ENCODE assay signal across 31 cellular contexts in the genomic region with DNA sequence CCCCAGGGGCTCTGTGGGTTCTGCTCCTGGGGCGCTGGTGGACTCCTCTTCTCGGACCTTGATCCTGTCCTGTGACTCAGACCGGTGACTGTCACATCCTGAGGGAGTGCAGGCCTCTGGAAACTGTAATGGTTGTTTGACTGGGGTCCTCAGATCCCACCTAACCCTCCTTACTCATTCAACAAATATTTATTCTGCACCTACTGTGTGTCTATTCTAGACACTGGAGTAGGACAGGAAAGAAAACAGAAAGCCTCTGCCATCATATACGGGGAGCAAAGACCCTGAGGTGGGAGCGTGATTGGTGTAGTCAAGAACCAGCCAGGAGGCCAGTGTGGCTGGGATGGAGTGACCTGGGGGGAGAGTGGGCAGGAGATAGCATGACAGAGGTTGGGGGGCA. TPM values are rescaled to one million over a fixed set of nuclear protein-coding genes. Genes with fewer than 3 reads are reported as not detected.
"Had no signal": no experiment of that assay in that cellular context is flagged by ENCODE, and none has a peak within 500 bp of the region (broad histone marks: within the 10 kb centered on the region; RNA-seq: fewer than 3 reads in every experiment).

No MANE protein-coding gene starts in this region.

- DNase-seq: naive thymus-derived CD8-positive, alpha-beta T cell; occipital lobe; ovary; psoas muscle; right cardiac atrium; spleen; stimulated activated CD4-positive, alpha-beta T cell treated with anti-CD3 and anti-CD28 coated beads, Interleukin-12 subunit alpha, Interleukin-12 subunit beta, amount 100 ng/mL, for 4 hours; stimulated activated CD4-positive, alpha-beta T cell treated with anti-CD3 and anti-CD28 coated beads, Interleukin-1b, Interleukin-23, amount 100 ng/mL, for 48 hours; stimulated activated CD4-positive, alpha-beta T cell treated with anti-CD3 and anti-CD28 coated beads, Interleukin-4, amount 100 ng/mL, for 1 hour; stimulated activated CD4-positive, alpha-beta T cell treated with anti-CD3 and anti-CD28 coated beads, Interleukin-4, amount 100 ng/mL, for 4 hours; stimulated activated CD8-positive, alpha-beta memory T cell treated with anti-CD3 and anti-CD28 coated beads, Interleukin-4, amount 100 ng/mL, for 48 hours; stimulated activated naive CD4-positive, alpha-beta T cell; stimulated activated naive CD8-positive, alpha-beta T cell treated with anti-CD3 and anti-CD28 coated beads, Interleukin-15, amount 100 ng/mL, for 72 hours; stimulated activated naive CD8-positive, alpha-beta T cell treated with anti-CD3 and anti-CD28 coated beads, Interleukin-15, Interleukin-2, amounts not matched to agents 100 U/mL and 50 U/mL, for 24 hours; substantia nigra; testis; tibial artery; transverse colon; upper lobe of right lung; uterus had no signal

- H3K4me3 Mint-ChIP-seq: naive thymus-derived CD8-positive, alpha-beta T cell; natural killer cell treated with Interleukin-12 subunit alpha and Interleukin-12 subunit beta and Interleukin-15 and Interleukin-18, amount 100 ng/mL, for 72 hours; neural progenitor cell; stimulated activated memory B cell treated with anti-CD40 and anti-IgM and Interleukin-4, amounts not matched to agents 10 μg/mL and 1 μg/mL and 100 μg/mL, for 72 hours; stimulated activated naive CD8-positive, alpha-beta T cell treated with anti-CD3 and anti-CD28 coated beads, Interleukin-15, amount 100 ng/mL, for 72 hours; type B pancreatic cell had no signal

- H3K9ac ChIP-seq: neural progenitor cell, parathyroid adenoma had no signal

- H3K9me3 Mint-ChIP-seq: naive thymus-derived CD8-positive, alpha-beta T cell; natural killer cell treated with Interleukin-12 subunit alpha and Interleukin-12 subunit beta and Interleukin-15 and Interleukin-18, amount 100 ng/mL, for 72 hours; stimulated activated memory B cell treated with anti-CD40 and anti-IgM and Interleukin-4, amounts not matched to agents 10 μg/mL and 1 μg/mL and 100 μg/mL, for 72 hours; stimulated activated naive CD8-positive, alpha-beta T cell treated with anti-CD3 and anti-CD28 coated beads, Interleukin-15, amount 100 ng/mL, for 72 hours; type B pancreatic cell had no signal

- H3K27ac ChIP-seq: neural progenitor cell, ovary, parathyroid adenoma, psoas muscle, skin epidermis, spleen, suprapubic skin, testis, tibial artery, transverse colon, upper lobe of right lung, uterus had no signal

- H3K4me1 ChIP-seq: parathyroid adenoma, psoas muscle, spleen, suprapubic skin, testis, tibial artery, transverse colon, upper lobe of right lung, uterus had no signal

- H3K27ac Mint-ChIP-seq: naive thymus-derived CD8-positive, alpha-beta T cell; natural killer cell treated with Interleukin-12 subunit alpha and Interleukin-12 subunit beta and Interleukin-15 and Interleukin-18, amount 100 ng/mL, for 72 hours; neural progenitor cell; progenitor cell of endocrine pancreas; stimulated activated memory B cell treated with anti-CD40 and anti-IgM and Interleukin-4, amounts not matched to agents 10 μg/mL and 1 μg/mL and 100 μg/mL, for 72 hours; stimulated activated naive CD8-positive, alpha-beta T cell treated with anti-CD3 and anti-CD28 coated beads, Interleukin-15, amount 100 ng/mL, for 72 hours; type B pancreatic cell had no signal

- H3K27me3 Mint-ChIP-seq: progenitor cell of endocrine pancreas, type B pancreatic cell had no signal

- H3K27me3 ChIP-seq: neural progenitor cell, ovary, testis, transverse colon, upper lobe of right lung, uterus had no signal

- H3K36me3 Mint-ChIP-seq: naive thymus-derived CD8-positive, alpha-beta T cell; natural killer cell treated with Interleukin-12 subunit alpha and Interleukin-12 subunit beta and Interleukin-15 and Interleukin-18, amount 100 ng/mL, for 72 hours; neural progenitor cell; stimulated activated memory B cell treated with anti-CD40 and anti-IgM and Interleukin-4, amounts not matched to agents 10 μg/mL and 1 μg/mL and 100 μg/mL, for 72 hours; type B pancreatic cell had no signal

- H3K36me3 ChIP-seq: neural progenitor cell, ovary, spleen, suprapubic skin, tibial artery, transverse colon, upper lobe of right lung, uterus had no signal

- H3K4me3 ChIP-seq: neural progenitor cell, ovary, psoas muscle, skin epidermis, smooth muscle cell, spleen, suprapubic skin, testis, tibial artery, transverse colon, upper lobe of right lung, uterus had no signal

- H3K4me1 Mint-ChIP-seq: naive thymus-derived CD8-positive, alpha-beta T cell; stimulated activated naive CD8-positive, alpha-beta T cell treated with anti-CD3 and anti-CD28 coated beads, Interleukin-15, amount 100 ng/mL, for 72 hours had no signal

- H3K9me3 ChIP-seq: ovary, psoas muscle, spleen, suprapubic skin, testis, tibial artery, transverse colon, upper lobe of right lung, uterus had no signal

RNA-seq across cellular contexts. Expression of a gene that starts 47.6 kb away (rescaled TPM):
- total RNA-seq: renal cortical epithelial cell, upper lobe of right lung, urinary bladder, uterus had no signal
- polyA plus RNA-seq: naive thymus-derived CD8-positive, alpha-beta T cell; ovary; smooth muscle cell had no signal
